In the genomic region with DNA sequence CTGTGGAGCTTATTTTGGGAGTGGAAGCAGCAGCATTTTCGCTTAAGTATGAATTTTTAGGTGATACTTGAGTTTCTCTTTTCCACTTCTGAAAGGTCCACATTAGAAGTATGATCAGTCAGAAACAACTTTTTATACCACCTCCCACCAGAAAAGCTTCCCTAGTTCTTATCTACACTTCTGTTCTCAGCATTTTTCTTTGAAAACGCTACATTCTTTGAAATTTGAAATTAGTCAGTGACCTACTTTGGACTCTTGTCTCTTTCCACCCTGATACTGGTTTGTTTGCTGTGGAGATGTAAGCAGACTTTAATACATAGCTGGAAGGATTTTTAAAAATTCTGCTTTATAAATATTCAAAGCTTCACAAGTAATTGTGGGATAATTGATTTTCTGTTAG, we compare ENCODE assay signal across 15 cellular contexts. TPM values are rescaled to one million over a fixed set of nuclear protein-coding genes. Genes with fewer than 3 reads are reported as not detected.
DNase-seq lines count a peak whose midpoint lies in the region; ATAC-seq and TF ChIP-seq lines count a peak whose summit lies in the region.
"Had no signal": no experiment of that assay in that cellular context is flagged by ENCODE, and none has a peak within 500 bp of the region (broad histone marks: within the 10 kb centered on the region; RNA-seq: fewer than 3 reads in every experiment).

No MANE protein-coding gene starts in this region.

- H3K27me3 Mint-ChIP-seq in activated naive CD4-positive, alpha-beta T cell treated with anti-CD3 and anti-CD28 coated beads, Interleukin-2, amount 50 U/mL, for 24 hours: no peaks in the 10 kb centered on the region
- no peaks in the 10 kb centered on the region for H3K27me3 Mint-ChIP-seq in activated CD4-positive, alpha-beta memory T cell treated with anti-CD3 and anti-CD28 coated beads, Interleukin-2, amount 10 ng/mL, durations not matched to agents 7 days and 5 days
- no peaks in the 10 kb centered on the region for H3K27me3 Mint-ChIP-seq in stimulated activated naive B cell treated with anti-CD40 and anti-IgM and Interleukin-4, amounts not matched to agents 10 μg/mL and 1 μg/mL and 100 μg/mL, for 72 hours

- peak overlapping the region; percentile 57 for H3K27ac ChIP-seq in hepatocyte
- no peak overlapping the region for H3K27ac ChIP-seq in OCI-LY7 (ENCODE audit: low read depth, low read length, poor library complexity, severe bottlenecking)
- H3K27ac ChIP-seq: lower lobe of right lung, ovary had no signal

- no peak for DNase-seq in activated naive CD4-positive, alpha-beta T cell treated with anti-CD3 and anti-CD28 coated beads, Interleukin-2, amount 50 U/mL, for 16 hours
- no peak for DNase-seq in activated CD4-positive, alpha-beta memory T cell treated with anti-CD3 and anti-CD28 coated beads, Interleukin-2, amount 10 ng/mL, durations not matched to agents 7 days and 5 days
- DNase-seq in hepatocyte (ENCODE audit: low spot score) (no peak), GOT3 (lab: John Stamatoyannopoulos, UW) (no peak), OCI-LY7 (ENCODE audit: low spot score) (no peak), NCI-H524 (lab: John Stamatoyannopoulos, UW) (no peak)
- DNase-seq in stimulated activated naive B cell treated with anti-CD40 and anti-IgM and Interleukin-4, amounts not matched to agents 10 μg/mL and 1 μg/mL and 100 μg/mL, for 72 hours: no peak
- DNase-seq: anterior cingulate cortex, lower lobe of right lung, NCI-H510A treated with DMSO at 0.1 percent for 48 hours, ovary had no signal

- H3K9me2 ChIP-seq in hepatocyte (replicated peaks; ENCODE audit: insufficient read depth) (no peaks in the 10 kb centered on the region), OCI-LY7 (ENCODE audit: insufficient read depth, low read length) (no peaks in the 10 kb centered on the region)

- peaks cover 18% of the 10 kb centered on the region for H3K36me3 Mint-ChIP-seq in activated naive CD4-positive, alpha-beta T cell treated with anti-CD3 and anti-CD28 coated beads, Interleukin-2, amount 50 U/mL, for 24 hours
- H3K36me3 Mint-ChIP-seq in activated CD4-positive, alpha-beta memory T cell treated with anti-CD3 and anti-CD28 coated beads, Interleukin-2, amount 10 ng/mL, durations not matched to agents 7 days and 5 days (ENCODE audit: low read depth): peaks cover 77% of the 10 kb centered on the region
- H3K36me3 Mint-ChIP-seq in stimulated activated naive B cell treated with anti-CD40 and anti-IgM and Interleukin-4, amounts not matched to agents 10 μg/mL and 1 μg/mL and 100 μg/mL, for 72 hours: peaks cover 41 to 47% of the 10 kb centered on the region in 2 donors

- H3K36me3 ChIP-seq in hepatocyte (replicated peaks; ENCODE audit: insufficient read depth, low read depth): peaks cover 8% of the 10 kb centered on the region
- H3K36me3 ChIP-seq in OCI-LY7 (ENCODE audit: insufficient read depth, low read length): peaks cover 99% of the 10 kb centered on the region
- H3K36me3 ChIP-seq: ovary had no signal

- H3K4me2 ChIP-seq in hepatocyte: peak overlapping the region; percentile 5
- no peak overlapping the region for H3K4me2 ChIP-seq in OCI-LY7 (ENCODE audit: low read length)

- peak overlapping the region; percentile 76 for H3K27ac Mint-ChIP-seq in activated naive CD4-positive, alpha-beta T cell treated with anti-CD3 and anti-CD28 coated beads, Interleukin-2, amount 50 U/mL, for 24 hours
- H3K27ac Mint-ChIP-seq in activated CD4-positive, alpha-beta memory T cell treated with anti-CD3 and anti-CD28 coated beads, Interleukin-2, amount 10 ng/mL, durations not matched to agents 7 days and 5 days: peak overlapping the region; percentile 75
- H3K27ac Mint-ChIP-seq in stimulated activated naive B cell treated with anti-CD40 and anti-IgM and Interleukin-4, amounts not matched to agents 10 μg/mL and 1 μg/mL and 100 μg/mL, for 72 hours: peak overlapping the region; percentile 79

- H3K9me3 Mint-ChIP-seq in activated naive CD4-positive, alpha-beta T cell treated with anti-CD3 and anti-CD28 coated beads, Interleukin-2, amount 50 U/mL, for 24 hours: no peaks in the 10 kb centered on the region
- no peaks in the 10 kb centered on the region for H3K9me3 Mint-ChIP-seq in activated CD4-positive, alpha-beta memory T cell treated with anti-CD3 and anti-CD28 coated beads, Interleukin-2, amount 10 ng/mL, durations not matched to agents 7 days and 5 days
- no peaks in the 10 kb centered on the region for H3K9me3 Mint-ChIP-seq in stimulated activated naive B cell treated with anti-CD40 and anti-IgM and Interleukin-4, amounts not matched to agents 10 μg/mL and 1 μg/mL and 100 μg/mL, for 72 hours
- H3K9me3 Mint-ChIP-seq: T-helper 2 cell treated with Interferon-gamma antibody and Interleukin-4, amounts not matched to agents 5 μg/mL and 100 μg/mL, for 36 hours had no signal

- H3K79me2 ChIP-seq in hepatocyte: peaks cover 89% of the 10 kb centered on the region
- peaks cover 66% of the 10 kb centered on the region for H3K79me2 ChIP-seq in OCI-LY7 (ENCODE audit: insufficient read depth, low read depth, low read length)

- H3K4me1 ChIP-seq in hepatocyte (ENCODE audit: insufficient read depth): peaks cover 10% of the 10 kb centered on the region
- H3K4me1 ChIP-seq in OCI-LY7 (ENCODE audit: insufficient read depth, low read length, poor library complexity, severe bottlenecking): peaks cover 14% of the 10 kb centered on the region

- H3K4me3 Mint-ChIP-seq in activated naive CD4-positive, alpha-beta T cell treated with anti-CD3 and anti-CD28 coated beads, Interleukin-2, amount 50 U/mL, for 24 hours: no peak overlapping the region
- no peak overlapping the region for H3K4me3 Mint-ChIP-seq in activated CD4-positive, alpha-beta memory T cell treated with anti-CD3 and anti-CD28 coated beads, Interleukin-2, amount 10 ng/mL, durations not matched to agents 7 days and 5 days
- no peak overlapping the region for H3K4me3 Mint-ChIP-seq in stimulated activated naive B cell treated with anti-CD40 and anti-IgM and Interleukin-4, amounts not matched to agents 10 μg/mL and 1 μg/mL and 100 μg/mL, for 72 hours
- H3K4me3 Mint-ChIP-seq: T-helper 2 cell treated with Interferon-gamma antibody and Interleukin-4, amounts not matched to agents 5 μg/mL and 100 μg/mL, for 36 hours had no signal

- peaks cover 64% of the 10 kb centered on the region for H3K4me1 Mint-ChIP-seq in activated naive CD4-positive, alpha-beta T cell treated with anti-CD3 and anti-CD28 coated beads, Interleukin-2, amount 50 U/mL, for 24 hours
- peaks cover 63% of the 10 kb centered on the region for H3K4me1 Mint-ChIP-seq in activated CD4-positive, alpha-beta memory T cell treated with anti-CD3 and anti-CD28 coated beads, Interleukin-2, amount 10 ng/mL, durations not matched to agents 7 days and 5 days
- H3K4me1 Mint-ChIP-seq in stimulated activated naive B cell treated with anti-CD40 and anti-IgM and Interleukin-4, amounts not matched to agents 10 μg/mL and 1 μg/mL and 100 μg/mL, for 72 hours: peaks cover 17 to 41% of the 10 kb centered on the region in 2 donors

- POLR2A ChIA-PET in activated CD4-positive, alpha-beta memory T cell treated with anti-CD3 and anti-CD28 coated beads, Interleukin-2, amount 10 ng/mL, durations not matched to agents 7 days and 5 days (lab: Charles Lee): interaction anchor here (0.7 to 20.5 kb wide), 7 partner anchors 9 to 106 kb away, joined by 3 to 281 read pairs (median 16); a partner anchor contains a TSS
- POLR2A ChIA-PET in OCI-LY7 (lab: Charles Lee): interaction anchor here (0.6 to 1.6 kb wide), 3 partner anchors 12 to 27 kb away, joined by 3 to 5 read pairs (median 3); a partner anchor contains a TSS

- WGBS in hepatocyte (ENCODE audit: low lambda C conversion rate, missing lambda C conversion rate): 86% methylated on average over 2 of the region's 2 CpGs

- H3K4me3 ChIP-seq in hepatocyte: no peak overlapping the region
- no peak overlapping the region for H3K4me3 ChIP-seq in OCI-LY7 (ENCODE audit: low read depth, low read length, poor library complexity, severe bottlenecking)
- H3K4me3 ChIP-seq: lower lobe of right lung, ovary had no signal

- intact Hi-C loops in OCI-LY7 (cut with micrococcal nuclease; ENCODE audit: unreplicated experiment): no loop called here

- CTCF ChIA-PET in activated CD4-positive, alpha-beta memory T cell treated with anti-CD3 and anti-CD28 coated beads, Interleukin-2, amount 10 ng/mL, durations not matched to agents 7 days and 5 days (lab: Charles Lee): interaction anchor here (0.9 to 7.1 kb wide), 6 partner anchors 8 to 151 kb away, joined by 3 to 54 read pairs (median 7); a partner anchor contains a TSS
- CTCF ChIA-PET in OCI-LY7 (lab: Charles Lee; ENCODE audit: unreplicated experiment): no interaction called here

- ATAC-seq in stimulated activated naive B cell treated with anti-CD40 and anti-IgM and Interleukin-4, amounts not matched to agents 10 μg/mL and 1 μg/mL and 100 μg/mL, for 72 hours (replicated peaks): no peak
- ATAC-seq: lower lobe of right lung had no signal

- BruUV-seq in OCI-LY7 (replicated peaks; lab: Mats Ljungman, UMichigan): no TSS peak

- TF ChIP-seq CTCF in hepatocyte (IDR thresholded peaks at IDR 0.05; ENCODE audit: poor library complexity): no peak
- no peak for TF ChIP-seq CTCF in OCI-LY7 (conservative IDR thresholded peaks at IDR 0.05; ENCODE audit: low read length)

- H4K20me1 ChIP-seq in hepatocyte (ENCODE audit: insufficient read depth, poor library complexity, severe bottlenecking) (peaks cover 91% of the 10 kb centered on the region), OCI-LY7 (ENCODE audit: insufficient read depth, low read length) (peaks cover 30% of the 10 kb centered on the region)

- H3K9me3 ChIP-seq in hepatocyte (ENCODE audit: low read depth) (no peaks in the 10 kb centered on the region), OCI-LY7 (ENCODE audit: low read length) (no peaks in the 10 kb centered on the region)
- H3K9me3 ChIP-seq: lower lobe of right lung, ovary had no signal

- H2AFZ ChIP-seq in hepatocyte (no peak overlapping the region), OCI-LY7 (ENCODE audit: low read length) (no peak overlapping the region)

- H3K27me3 ChIP-seq in hepatocyte: no peaks in the 10 kb centered on the region
- H3K27me3 ChIP-seq: ovary had no signal

RNA-seq across cellular contexts. Expression of a gene that starts 22.2 kb away (rescaled TPM):
- total RNA-seq in activated CD4-positive, alpha-beta memory T cell treated with anti-CD3 and anti-CD28 coated beads, Interleukin-2, amount 10 ng/mL, durations not matched to agents 7 days and 5 days: 100 to 1,000 TPM; 738 to 756 TPM
- 343 and 389 TPM in 2 replicates for total RNA-seq in hepatocyte
- polyA plus RNA-seq in hepatocyte: 132 and 133 TPM in 2 replicates
- total RNA-seq in OCI-LY7 (2014; rRNA removed; shearing (Covaris generic)): 183 and 209 TPM in 2 replicates
- 1,015 and 1,037 TPM in 2 replicates for total RNA-seq in OCI-LY7 (2022)

RNA-seq across cellular contexts. Expression of a gene that starts 25.2 kb away (rescaled TPM):
- total RNA-seq in activated CD4-positive, alpha-beta memory T cell treated with anti-CD3 and anti-CD28 coated beads, Interleukin-2, amount 10 ng/mL, durations not matched to agents 7 days and 5 days: 10 to 100 TPM; 24.8 to 25.7 TPM
- total RNA-seq in hepatocyte: 10.8 and 16.0 TPM in 2 replicates
- polyA plus RNA-seq in hepatocyte: 10.0 and 14.0 TPM in 2 replicates
- total RNA-seq in OCI-LY7 (2014; rRNA removed; shearing (Covaris generic)): 7.2 TPM in 2 replicates
- total RNA-seq in OCI-LY7 (2022): 13.4 and 13.7 TPM in 2 replicates

RNA-seq across cellular contexts. Expression of a gene that starts 27.0 kb away (rescaled TPM):
- 10 to 100 TPM; 24.5 to 28.0 TPM for total RNA-seq in activated CD4-positive, alpha-beta memory T cell treated with anti-CD3 and anti-CD28 coated beads, Interleukin-2, amount 10 ng/mL, durations not matched to agents 7 days and 5 days
- total RNA-seq in hepatocyte (39.1 and 54.6 TPM in 2 replicates), OCI-LY7 (2022) (41.8 and 45.9 TPM in 2 replicates)
- polyA plus RNA-seq in hepatocyte: 81.1 and 88.6 TPM in 2 replicates
- 49.1 and 62.6 TPM in 2 replicates for total RNA-seq in OCI-LY7 (2014; rRNA removed; shearing (Covaris generic))

RNA-seq across cellular contexts. Expression of a gene that starts 32.5 kb away (rescaled TPM):
- 100 to 1,000 TPM; 242 to 246 TPM for total RNA-seq in activated CD4-positive, alpha-beta memory T cell treated with anti-CD3 and anti-CD28 coated beads, Interleukin-2, amount 10 ng/mL, durations not matched to agents 7 days and 5 days
- total RNA-seq in hepatocyte (135 and 150 TPM in 2 replicates), OCI-LY7 (2022) (219 and 230 TPM in 2 replicates)
- polyA plus RNA-seq in hepatocyte: 457 and 458 TPM in 2 replicates
- total RNA-seq in OCI-LY7 (2014; rRNA removed; shearing (Covaris generic)): 54.1 and 83.9 TPM in 2 replicates

RNA-seq across cellular contexts. Expression of a gene that starts 33.2 kb away (rescaled TPM):
- total RNA-seq in activated CD4-positive, alpha-beta memory T cell treated with anti-CD3 and anti-CD28 coated beads, Interleukin-2, amount 10 ng/mL, durations not matched to agents 7 days and 5 days: not detected
- total RNA-seq in hepatocyte: not detected in 2 replicates
- 0.77 TPM in 1 of 2 replicates, not detected in the other for polyA plus RNA-seq in hepatocyte
- total RNA-seq in OCI-LY7 (2014; rRNA removed; shearing (Covaris generic)): not detected in 2 replicates
- not detected in 2 replicates for total RNA-seq in OCI-LY7 (2022)
- total RNA-seq: lower lobe of right lung, RPMI7951, ureter had no signal
- polyA plus RNA-seq: ovary had no signal
